ENCODE assay signal across 9 cellular contexts in the genomic region with DNA sequence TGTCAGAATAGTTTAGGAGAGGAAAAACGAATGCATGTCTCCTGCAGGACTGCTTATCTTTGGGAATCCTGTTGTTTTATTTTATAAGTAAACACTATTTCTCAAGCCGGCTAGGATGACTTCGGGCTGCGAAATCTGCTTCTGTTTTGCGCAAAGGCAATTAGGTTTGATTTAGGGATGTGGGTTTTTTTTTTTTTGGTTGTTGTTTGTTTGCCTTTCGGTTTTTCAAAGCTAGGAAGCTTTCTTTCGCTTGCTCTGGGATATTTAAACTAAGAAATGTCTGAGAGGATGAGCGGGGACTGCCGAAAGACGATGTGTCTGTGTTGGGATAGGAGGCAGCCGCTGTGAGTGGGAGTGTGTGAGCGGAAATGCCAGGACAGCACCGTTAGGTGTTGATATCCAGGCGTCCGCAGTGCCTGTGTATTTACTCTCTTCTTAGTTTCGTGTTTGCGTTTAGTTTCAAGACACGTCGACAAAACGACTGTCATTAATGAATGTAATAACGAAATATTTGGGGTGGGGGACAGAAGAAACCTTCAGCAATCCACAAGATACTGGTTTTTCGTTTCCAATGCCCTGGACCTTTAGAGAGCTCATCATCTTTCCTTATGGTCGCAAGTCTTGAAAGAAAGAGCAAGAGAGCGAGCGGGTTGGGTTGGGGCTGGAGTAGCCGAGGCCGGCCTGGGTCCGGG. TPM values are rescaled to one million over a fixed set of nuclear protein-coding genes. Genes with fewer than 3 reads are reported as not detected.
DNase-seq lines count a peak whose midpoint lies in the region; ATAC-seq and TF ChIP-seq lines count a peak whose summit lies in the region.
"Had no signal": no experiment of that assay in that cellular context is flagged by ENCODE, and none has a peak within 500 bp of the region (broad histone marks: within the 10 kb centered on the region; RNA-seq: fewer than 3 reads in every experiment).

No MANE protein-coding gene starts in this region.

- no peaks in the 10 kb centered on the region for H3K36me3 ChIP-seq in tibial artery
- H3K36me3 ChIP-seq in heart left ventricle: no peaks in the 10 kb centered on the region

- H3K4me1 ChIP-seq in tibial artery: peaks cover 3 to 58% (median 44%) of the 10 kb centered on the region in 4 donors
- peaks cover 3 to 74% (median 48%) of the 10 kb centered on the region in 12 donors for H3K4me1 ChIP-seq in heart left ventricle

- TF ChIP-seq CTCF in tibial artery (IDR thresholded peaks at IDR 0.05) (no peak), heart left ventricle (IDR thresholded peaks at IDR 0.05) (no peak)

- no peaks in the 10 kb centered on the region for H3K9me3 Mint-ChIP-seq in activated naive CD8-positive, alpha-beta T cell treated with anti-CD3 and anti-CD28 coated beads for 36 hours
- peaks cover 0 to 4% (median 0%) of the 10 kb centered on the region in 9 donors for H3K9me3 Mint-ChIP-seq in naive thymus-derived CD8-positive, alpha-beta T cell

- no peak for TF ChIP-seq POLR2A in heart left ventricle (IDR thresholded peaks at IDR 0.05)

- H3K27ac Mint-ChIP-seq in activated naive CD8-positive, alpha-beta T cell treated with anti-CD3 and anti-CD28 coated beads for 36 hours: peak overlapping the region; percentile 4
- no peak overlapping the region for H3K27ac Mint-ChIP-seq in naive thymus-derived CD8-positive, alpha-beta T cell

- H3K36me3 Mint-ChIP-seq in activated naive CD8-positive, alpha-beta T cell treated with anti-CD3 and anti-CD28 coated beads for 36 hours: no peaks in the 10 kb centered on the region
- H3K36me3 Mint-ChIP-seq in naive thymus-derived CD8-positive, alpha-beta T cell: peaks cover 0 to 15% (median 0%) of the 10 kb centered on the region in 3 donors

- ATAC-seq in naive thymus-derived CD8-positive, alpha-beta T cell: no peak
- ATAC-seq in heart left ventricle: no peak

- 5 to 8% (median 6%) methylated on average over 28 of the region's 28 CpGs for WGBS in heart left ventricle, 4 donors

- peak overlapping the region; percentile 73 for H3K4me3 Mint-ChIP-seq in activated naive CD8-positive, alpha-beta T cell treated with anti-CD3 and anti-CD28 coated beads for 36 hours
- H3K4me3 Mint-ChIP-seq in naive thymus-derived CD8-positive, alpha-beta T cell: peak overlapping the region; percentile 50 to 87 (median 68)

- peak overlapping the region; percentile 86 for H3K4me3 ChIP-seq in Jurkat, Clone E6-1 (ENCODE audit: low read length)
- H3K4me3 ChIP-seq in tibial artery (no peak overlapping the region), heart left ventricle (peak overlapping the region in 1 of 12 donors; percentile 53)
- H3K4me3 ChIP-seq: lung had no signal

- H3K27ac ChIP-seq in tibial artery (no peak overlapping the region), heart left ventricle (peak overlapping the region in 1 of 12 donors; percentile 30)

- intact Hi-C loops in head of caudate nucleus (cut with DNase I): no loop called here
- intact Hi-C loops in tibial artery (cut with DNase I; ENCODE audit: low total_unique reads): no loop called here
- intact Hi-C loops in heart left ventricle (cut with DNase I): loop anchor here in 1 of 10 donors (10.0 kb wide), 1 partner anchor 102 kb away; no protein-coding TSS in a partner anchor

- H3K27me3 ChIP-seq in tibial artery: peaks cover 8 to 93% of the 10 kb centered on the region in 2 donors
- peaks cover 76 to 99% (median 93%) of the 10 kb centered on the region in 9 donors for H3K27me3 ChIP-seq in heart left ventricle

- H3K27me3 Mint-ChIP-seq in activated naive CD8-positive, alpha-beta T cell treated with anti-CD3 and anti-CD28 coated beads for 36 hours: peaks cover 95% of the 10 kb centered on the region
- peaks cover 45 to 97% (median 71%) of the 10 kb centered on the region in 5 donors for H3K27me3 Mint-ChIP-seq in naive thymus-derived CD8-positive, alpha-beta T cell

- H3K4me1 Mint-ChIP-seq in activated naive CD8-positive, alpha-beta T cell treated with anti-CD3 and anti-CD28 coated beads for 36 hours: peaks cover 47% of the 10 kb centered on the region
- peaks cover 36 to 67% (median 58%) of the 10 kb centered on the region in 4 donors for H3K4me1 Mint-ChIP-seq in naive thymus-derived CD8-positive, alpha-beta T cell

- POLR2A ChIA-PET in naive thymus-derived CD8-positive, alpha-beta T cell (lab: Charles Lee): no interaction called here

- no peaks in the 10 kb centered on the region for H3K9me3 ChIP-seq in tibial artery
- no peaks in the 10 kb centered on the region for H3K9me3 ChIP-seq in heart left ventricle

- peak; percentile 43 for DNase-seq in DMS114 treated with DMSO at 0.1 percent for 48 hours (lab: John Stamatoyannopoulos, UW; ENCODE audit: unreplicated experiment)
- DNase-seq in Jurkat, Clone E6-1 (ENCODE audit: low read depth, low spot score): no peak
- DNase-seq in activated naive CD8-positive, alpha-beta T cell treated with anti-CD3 and anti-CD28 coated beads for 36 hours: no peak
- DNase-seq in naive thymus-derived CD8-positive, alpha-beta T cell: peak in 1 of 10 donors; percentile 25
- DNase-seq in head of caudate nucleus: no peak
- no peak for DNase-seq in NCI-H1694 (lab: John Stamatoyannopoulos, UW)
- no peak for DNase-seq in tibial artery
- no peak for DNase-seq in heart left ventricle

RNA-seq across cellular contexts. Expression of a gene that starts 0.6 kb away (rescaled TPM):
- polyA plus RNA-seq in Jurkat, Clone E6-1 (2012; ENCODE audit: insufficient read depth, insufficient read length): 6.6 TPM
- under 1 TPM in 1 of 2 experiments, not detected in 1; 0.22 TPM for total RNA-seq in activated naive CD8-positive, alpha-beta T cell treated with anti-CD3 and anti-CD28 coated beads for 36 hours
- total RNA-seq in naive thymus-derived CD8-positive, alpha-beta T cell: not detected
- not detected for polyA plus RNA-seq in naive thymus-derived CD8-positive, alpha-beta T cell
- not detected for total RNA-seq in heart left ventricle
- polyA plus RNA-seq in heart left ventricle: not detected

RNA-seq across cellular contexts. Expression of a gene that starts 25.9 kb away (rescaled TPM):
- polyA plus RNA-seq in Jurkat, Clone E6-1 (2012; ENCODE audit: insufficient read depth, insufficient read length): 122 TPM
- 100 to 1,000 TPM; 166 to 168 TPM for total RNA-seq in activated naive CD8-positive, alpha-beta T cell treated with anti-CD3 and anti-CD28 coated beads for 36 hours
- total RNA-seq in naive thymus-derived CD8-positive, alpha-beta T cell: 10 to 100 TPM; 46.2 to 52.3 TPM
- 100 to 1,000 TPM in 2 of 3 donors, 10 to 100 TPM in 1; 99.4 to 118 (median 109) TPM for polyA plus RNA-seq in naive thymus-derived CD8-positive, alpha-beta T cell
- total RNA-seq in heart left ventricle: 100 to 1,000 TPM; 244 to 536 (median 369) TPM
- polyA plus RNA-seq in heart left ventricle: 100 to 1,000 TPM; 210 to 217 TPM
